In genomic region chr10:30092151-30092790, GRCh38 we compare ENCODE assay signal across 1 cellular context.
TF ChIP-seq lines count a peak whose summit lies in the region.

No MANE protein-coding gene starts in this region.

TF ChIP-seq in SK-N-SH treated with all-trans-retinoic acid at 6 μM for 48 hours, 23 proteins besides CTCF, POLR2A, EP300 and RAD21 (continued from another document):
- no peak for TF ChIP-seq TSHZ2 (CRISPR knock-in tag; IDR thresholded peaks at IDR 0.05)
- TF ChIP-seq CSRNP3 (CRISPR knock-in tag; IDR thresholded peaks at IDR 0.05), result no peak
- TF ChIP-seq CREB5 (CRISPR knock-in tag; IDR thresholded peaks at IDR 0.05; ENCODE audit: low read depth), result no peak
- no peak for TF ChIP-seq RARB (CRISPR knock-in tag; IDR thresholded peaks at IDR 0.05)
TF ChIP-seq in SK-N-SH treated with all-trans-retinoic acid at 6 μM for 48 hours: peak in this region for 0.
